38 cellular contexts compared by ENCODE assay signal in the genomic region with DNA sequence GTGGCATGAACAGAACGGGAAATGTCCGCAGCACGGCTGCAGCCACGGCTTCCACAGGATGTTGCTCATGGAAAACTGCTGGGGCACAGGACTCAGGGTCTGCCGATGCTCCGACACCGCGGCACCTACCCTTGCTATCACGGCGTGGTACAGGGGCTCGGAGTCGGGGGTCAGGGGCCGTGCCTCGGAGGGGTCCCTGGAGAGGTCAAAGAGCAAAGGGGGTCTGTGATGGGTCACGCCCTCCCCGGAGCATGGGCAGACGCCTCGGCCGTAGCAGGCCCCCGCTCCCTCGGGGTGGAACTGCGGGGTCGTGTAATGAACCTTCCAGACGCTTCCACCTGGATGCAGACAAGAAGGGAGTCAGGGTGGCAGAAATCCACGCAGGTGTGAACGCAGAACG.
"Had no signal": no experiment of that assay in that cellular context is flagged by ENCODE, and none has a peak within 500 bp of the region (broad histone marks: within the 10 kb centered on the region; RNA-seq: fewer than 3 reads in every experiment).

No MANE protein-coding gene starts in this region.

- H3K27ac ChIP-seq: adrenal gland, ascending aorta, body of pancreas, brain microvascular endothelial cell, breast epithelium, cardiac muscle cell had no signal

- H3K4me1 ChIP-seq: adrenal gland, ascending aorta, body of pancreas, breast epithelium had no signal

- H3K4me3 Mint-ChIP-seq: activated naive CD4-positive, alpha-beta T cell treated with anti-CD3 and anti-CD28 coated beads for 36 hours; activated naive CD4-positive, alpha-beta T cell treated with anti-CD3 and anti-CD28 coated beads, Interleukin-2, amount 10 ng/mL, durations not matched to agents 7 days and 5 days; activated naive CD4-positive, alpha-beta T cell treated with anti-CD3 and anti-CD28 coated beads, Interleukin-2, amount 50 U/mL, for 24 hours; activated naive CD8-positive, alpha-beta T cell; activated naive CD8-positive, alpha-beta T cell treated with anti-CD3 and anti-CD28 coated beads for 36 hours; activated naive CD8-positive, alpha-beta T cell treated with anti-CD3 and anti-CD28 coated beads, Interleukin-2, amount 10 ng/mL, durations not matched to agents 7 days and 5 days; activated naive CD8-positive, alpha-beta T cell treated with anti-CD3 and anti-CD28 coated beads, Interleukin-2, amount 50 U/mL, for 24 hours; activated T-cell treated with anti-CD3 and anti-CD28 coated beads, Interleukin-2, amount 50 U/mL, for 24 hours; activated T-cell treated with anti-CD3 and anti-CD28 coated beads, Interleukin-2, amount 50 U/mL, for 4 hours; activated T-cell treated with anti-CD3 and anti-CD28 coated beads, Interleukin-2, amount 50 U/mL, for 72 hours; activated T-helper 1 cell treated with anti-CD3 and anti-CD28 coated beads, Interleukin-12 subunit alpha, Interleukin-12 subunit beta, Interleukin-2, Interleukin-4 antibody, amounts not matched to agents 30 ng/mL and 10 ng/mL and 1 ng/mL, durations not matched to agents 14 hours and 24 hours and 36 hours; activated T-helper 17 cell treated with anti-CD3 and anti-CD28 coated beads, Interleukin-2, amount 50 U/mL, for 72 hours; brain; central memory CD8-positive, alpha-beta T cell had no signal

- H3K4me3 ChIP-seq: adrenal gland, ascending aorta, body of pancreas, breast epithelium, cardiac muscle cell had no signal

- H3K36me3 ChIP-seq: adrenal gland, brain microvascular endothelial cell, breast epithelium, cardiac muscle cell had no signal

- H3K9me3 ChIP-seq: adrenal gland, body of pancreas had no signal

- H3K36me3 Mint-ChIP-seq: activated naive CD4-positive, alpha-beta T cell treated with anti-CD3 and anti-CD28 coated beads, Interleukin-2, amount 10 ng/mL, durations not matched to agents 7 days and 5 days; activated naive CD4-positive, alpha-beta T cell treated with anti-CD3 and anti-CD28 coated beads, Interleukin-2, amount 50 U/mL, for 24 hours; activated naive CD8-positive, alpha-beta T cell treated with anti-CD3 and anti-CD28 coated beads for 36 hours had no signal

- H3K27me3 ChIP-seq: adrenal gland, ascending aorta, body of pancreas, brain microvascular endothelial cell, breast epithelium, cardiac muscle cell had no signal

- H3K4me1 Mint-ChIP-seq: activated naive CD4-positive, alpha-beta T cell treated with anti-CD3 and anti-CD28 coated beads, Interleukin-2, amount 10 ng/mL, durations not matched to agents 7 days and 5 days; activated naive CD4-positive, alpha-beta T cell treated with anti-CD3 and anti-CD28 coated beads, Interleukin-2, amount 50 U/mL, for 24 hours; activated naive CD8-positive, alpha-beta T cell treated with anti-CD3 and anti-CD28 coated beads for 36 hours; activated naive CD8-positive, alpha-beta T cell treated with anti-CD3 and anti-CD28 coated beads, Interleukin-2, amount 10 ng/mL, durations not matched to agents 7 days and 5 days; activated naive CD8-positive, alpha-beta T cell treated with anti-CD3 and anti-CD28 coated beads, Interleukin-2, amount 50 U/mL, for 24 hours; activated T-helper 17 cell treated with anti-CD3 and anti-CD28 coated beads, Interleukin-2, amount 50 U/mL, for 72 hours; brain; central memory CD8-positive, alpha-beta T cell had no signal

- H3K27me3 Mint-ChIP-seq: activated naive CD4-positive, alpha-beta T cell treated with anti-CD3 and anti-CD28 coated beads, Interleukin-2, amount 10 ng/mL, durations not matched to agents 7 days and 5 days; activated naive CD8-positive, alpha-beta T cell; activated naive CD8-positive, alpha-beta T cell treated with anti-CD3 and anti-CD28 coated beads, Interleukin-2, amount 50 U/mL, for 24 hours; activated T-helper 17 cell treated with anti-CD3 and anti-CD28 coated beads, Interleukin-2, amount 50 U/mL, for 72 hours; central memory CD8-positive, alpha-beta T cell had no signal

- DNase-seq: activated effector memory CD4-positive, alpha-beta T cell treated with anti-CD3 and anti-CD28 coated beads, Interleukin-2, amount 50 U/mL, for 16 hours; activated effector memory CD4-positive, alpha-beta T cell treated with Interleukin-2 at 50 U/mL for 16 hours; activated gamma-delta T cell; activated gamma-delta T cell treated with Interleukin-2 at 50 U/mL for 16 hours; activated naive CD4-positive, alpha-beta T cell; activated naive CD4-positive, alpha-beta T cell treated with anti-CD3 and anti-CD28 coated beads for 36 hours; activated naive CD4-positive, alpha-beta T cell treated with anti-CD3 and anti-CD28 coated beads, Interleukin-2, amount 10 ng/mL, durations not matched to agents 7 days and 5 days; activated naive CD4-positive, alpha-beta T cell treated with anti-CD3 and anti-CD28 coated beads, Interleukin-2, amount 50 U/mL, for 16 hours; activated naive CD4-positive, alpha-beta T cell treated with Interleukin-2 at 50 U/mL for 16 hours; activated naive CD8-positive, alpha-beta T cell treated with anti-CD3 and anti-CD28 coated beads for 36 hours; activated naive CD8-positive, alpha-beta T cell treated with anti-CD3 and anti-CD28 coated beads, Interleukin-2, amount 10 ng/mL, durations not matched to agents 7 days and 5 days; activated naive CD8-positive, alpha-beta T cell treated with anti-CD3 and anti-CD28 coated beads, Interleukin-2, amount 50 U/mL, for 24 hours; activated T-cell treated with anti-CD3 and anti-CD28 coated beads for 4 hours; activated T-cell treated with anti-CD3 and anti-CD28 coated beads, Interleukin-2, amount 50 U/mL, for 1 hour; activated T-cell treated with anti-CD3 and anti-CD28 coated beads, Interleukin-2, amount 50 U/mL, for 24 hours; activated T-cell treated with anti-CD3 and anti-CD28 coated beads, Interleukin-2, amount 50 U/mL, for 4 hours; activated T-cell treated with anti-CD3 and anti-CD28 coated beads, Interleukin-2, amount 50 U/mL, for 48 hours; activated T-cell treated with anti-CD3 and anti-CD28 coated beads, Interleukin-2, amount 50 U/mL, for 72 hours; adrenal gland; amniotic stem cell; amygdala; anterior cingulate cortex; body of pancreas; brain microvascular endothelial cell; caudate nucleus; central memory CD4-positive, alpha-beta T cell; cerebellar nuclear complex had no signal

- ATAC-seq: activated naive CD4-positive, alpha-beta T cell treated with anti-CD3 and anti-CD28 coated beads, Interleukin-2, amount 50 U/mL, for 72 hours; activated naive CD8-positive, alpha-beta T cell treated with anti-CD3 and anti-CD28 coated beads, Interleukin-2, amount 50 U/mL, for 24 hours; activated T-cell treated with anti-CD3 and anti-CD28 coated beads, Interleukin-2, amount 50 U/mL, for 4 hours; activated T-cell treated with anti-CD3 and anti-CD28 coated beads, Interleukin-2, amount 50 U/mL, for 72 hours; activated T-helper 17 cell treated with anti-CD3 and anti-CD28 coated beads, Interleukin-2, amount 50 U/mL, for 72 hours; body of pancreas had no signal

- H3K27ac Mint-ChIP-seq: activated naive CD4-positive, alpha-beta T cell treated with anti-CD3 and anti-CD28 coated beads for 36 hours; activated naive CD4-positive, alpha-beta T cell treated with anti-CD3 and anti-CD28 coated beads, Interleukin-2, amount 10 ng/mL, durations not matched to agents 7 days and 5 days; activated naive CD4-positive, alpha-beta T cell treated with anti-CD3 and anti-CD28 coated beads, Interleukin-2, amount 50 U/mL, for 24 hours; activated naive CD4-positive, alpha-beta T cell treated with anti-CD3 and anti-CD28 coated beads, Interleukin-2, amount 50 U/mL, for 72 hours; activated naive CD8-positive, alpha-beta T cell; activated naive CD8-positive, alpha-beta T cell treated with anti-CD3 and anti-CD28 coated beads for 36 hours; activated naive CD8-positive, alpha-beta T cell treated with anti-CD3 and anti-CD28 coated beads, Interleukin-2, amount 10 ng/mL, durations not matched to agents 7 days and 5 days; activated naive CD8-positive, alpha-beta T cell treated with anti-CD3 and anti-CD28 coated beads, Interleukin-2, amount 50 U/mL, for 24 hours; activated T-cell treated with anti-CD3 and anti-CD28 coated beads, Interleukin-2, amount 50 U/mL, for 24 hours; activated T-helper 1 cell treated with anti-CD3 and anti-CD28 coated beads, Interleukin-12 subunit alpha, Interleukin-12 subunit beta, Interleukin-2, Interleukin-4 antibody, amounts not matched to agents 30 ng/mL and 10 ng/mL and 1 ng/mL, durations not matched to agents 14 hours and 24 hours and 36 hours; activated T-helper 17 cell treated with anti-CD3 and anti-CD28 coated beads, Interleukin-2, amount 50 U/mL, for 72 hours; activated T-helper 2 cell treated with anti-CD3 and anti-CD28 coated beads, Interferon-gamma antibody, Interleukin-2, Interleukin-4, amounts not matched to agents 10 μg/mL and 5 μg/mL and 100 μg/mL, durations not matched to agents 14 hours and 24 hours and 36 hours; brain had no signal

- H3K9me3 Mint-ChIP-seq: activated naive CD4-positive, alpha-beta T cell treated with anti-CD3 and anti-CD28 coated beads, Interleukin-2, amount 50 U/mL, for 24 hours had no signal
